11 cellular contexts compared by ENCODE assay signal in the genomic region with DNA sequence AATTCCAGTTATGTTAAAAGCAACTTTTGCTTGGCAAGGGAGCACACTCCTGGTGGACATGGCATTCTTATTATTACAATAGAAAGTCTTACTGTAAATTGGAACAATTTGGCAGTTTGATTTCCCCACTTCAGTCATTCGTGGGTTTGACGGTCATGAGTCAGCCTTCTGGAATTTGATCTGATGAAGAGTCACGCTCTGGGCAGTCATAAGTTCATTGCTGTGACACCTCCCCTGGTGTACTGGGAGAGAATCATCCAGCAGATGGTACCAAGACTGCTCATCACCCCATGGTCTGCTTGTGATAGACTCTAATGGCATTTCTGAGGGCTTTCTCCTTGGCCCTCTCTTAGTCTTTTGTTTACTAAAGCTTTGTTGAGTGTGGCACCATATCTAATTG. TPM values are rescaled to one million over a fixed set of nuclear protein-coding genes. Genes with fewer than 3 reads are reported as not detected.
DNase-seq lines count a peak whose midpoint lies in the region; ATAC-seq, FAIRE-seq and TF ChIP-seq lines count a peak whose summit lies in the region.
"Had no signal": no experiment of that assay in that cellular context is flagged by ENCODE, and none has a peak within 500 bp of the region (broad histone marks: within the 10 kb centered on the region; RNA-seq: fewer than 3 reads in every experiment).

No MANE protein-coding gene starts in this region.

- peak; percentile 94 for FAIRE-seq in HTR-8/SVneo (lab: Jason Lieb, UNC)

- no peak overlapping the region for H2BK5ac ChIP-seq in mesenchymal stem cell (ENCODE audit: low read depth, low read length, poor library complexity, severe bottlenecking)

- no peak overlapping the region for H3K14ac ChIP-seq in mesenchymal stem cell (ENCODE audit: low read length in 2 of 2)

- no peak overlapping the region for H2AFZ ChIP-seq in mesenchymal stem cell (ENCODE audit: low read depth, low read length)

- no peak overlapping the region for H2BK120ac ChIP-seq in mesenchymal stem cell (ENCODE audit: low read depth, low read length)

- H3K23ac ChIP-seq in mesenchymal stem cell (ENCODE audit: low read length in 2 of 2) = no peak overlapping the region

- no peak overlapping the region for H4K91ac ChIP-seq in mesenchymal stem cell (ENCODE audit: low read length)

- WGBS in mesenchymal stem cell = 36% methylated on average over 3 of the region's 3 CpGs
- 86 to 90% methylated on average over 3 of the region's 3 CpGs for WGBS in thyroid gland, 2 donors

- H3K18ac ChIP-seq in mesenchymal stem cell (ENCODE audit: low read depth in 1 of 2, low read length in 2 of 2) = no peak overlapping the region

- no peak overlapping the region for H3K9ac ChIP-seq in mesenchymal stem cell (ENCODE audit: low read length)

- H3K36me3 ChIP-seq in mesenchymal stem cell (ENCODE audit: control insufficient read depth in 1 of 2, insufficient read depth in 2 of 2, low read depth in 1 of 2, low read length in 2 of 2) (no peaks in the 10 kb centered on the region), thyroid gland (no peaks in the 10 kb centered on the region)

- no peak overlapping the region for H2AK5ac ChIP-seq in mesenchymal stem cell (ENCODE audit: low read length, severe bottlenecking)

- H3K4me2 ChIP-seq in mesenchymal stem cell (ENCODE audit: low read length, poor library complexity, severe bottlenecking) = no peak overlapping the region

- H3K79me1 ChIP-seq in mesenchymal stem cell (replicated peaks; ENCODE audit: low read length, poor library complexity, severe bottlenecking) = no peaks in the 10 kb centered on the region

- H3K27me3 ChIP-seq in mesenchymal stem cell (ENCODE audit: control insufficient read depth in 1 of 2, insufficient read depth in 1 of 2, low read length in 2 of 2) (no peaks in the 10 kb centered on the region), thyroid gland (no peaks in the 10 kb centered on the region)

- H3K4me1 ChIP-seq in mesenchymal stem cell (ENCODE audit: control insufficient read depth, insufficient read depth, low read depth, low read length) (no peaks in the 10 kb centered on the region), thyroid gland (no peaks in the 10 kb centered on the region)

- TF ChIP-seq CTCF in thyroid gland (IDR thresholded peaks at IDR 0.05) = no peak

- DNase-seq in Daoy (ENCODE audit: low read depth) = peak; percentile 87
- peak; percentile 87 for DNase-seq in HTR-8/SVneo (ENCODE audit: insufficient read length, low spot score)
- DNase-seq in amniotic epithelial cell (ENCODE audit: low read depth) = peak; percentile 47
- DNase-seq in mesenchymal stem cell = peak; percentile 18
- no peak for DNase-seq in NCI-H2081 treated with DMSO at 0.1 percent for 48 hours (lab: John Stamatoyannopoulos, UW)
- DNase-seq in thyroid gland = no peak
- DNase-seq: cortex of kidney, NCI-H1105 treated with DMSO at 0.1 percent for 48 hours had no signal

- ATAC-seq in HG03565 (IDR thresholded peaks at IDR 0.05; ENCODE audit: unreplicated experiment) (no peak), GM21423 (IDR thresholded peaks at IDR 0.05; ENCODE audit: unreplicated experiment) (no peak)

- H2BK12ac ChIP-seq in mesenchymal stem cell (ENCODE audit: low read length in 2 of 2) = no peak overlapping the region

- no peak overlapping the region for H2BK15ac ChIP-seq in mesenchymal stem cell (ENCODE audit: low read depth, poor library complexity, severe bottlenecking)

- no peaks in the 10 kb centered on the region for H3K9me3 ChIP-seq in mesenchymal stem cell (ENCODE audit: control insufficient read depth, low read length)
- no peaks in the 10 kb centered on the region for H3K9me3 ChIP-seq in thyroid gland

- no peak overlapping the region for H4K8ac ChIP-seq in mesenchymal stem cell (ENCODE audit: low read length)

- H3K4ac ChIP-seq in mesenchymal stem cell (ENCODE audit: low read depth in 1 of 2, low read length in 2 of 2) = no peak overlapping the region

- intact Hi-C loops in thyroid gland (cut with DNase I) = no loop called here

- TF ChIP-seq POLR2A in thyroid gland (IDR thresholded peaks at IDR 0.05) = no peak

- H3K4me3 ChIP-seq in mesenchymal stem cell (ENCODE audit: insufficient read depth in 1 of 2, low read depth in 1 of 2, low read length in 2 of 2) (no peak overlapping the region), thyroid gland (replicated peaks in 1 of 3) (no peak overlapping the region)

- H3K27ac ChIP-seq in mesenchymal stem cell (ENCODE audit: low read length, poor library complexity, severe bottlenecking) (no peak overlapping the region), thyroid gland (no peak overlapping the region)

RNA-seq across cellular contexts. Expression of a gene that starts 53.8 kb away (rescaled TPM):
- total RNA-seq in Daoy (2014; rRNA removed; shearing (Covaris generic)) = not detected in 2 replicates
- not detected for polyA plus RNA-seq in mesenchymal stem cell (2013, experiment 1 of 2)
- polyA plus RNA-seq in mesenchymal stem cell (2013, experiment 2 of 2) = not detected
- total RNA-seq in thyroid gland = not detected
- total RNA-seq: mononuclear cell had no signal

Comparison
In these comparisons a context has a peak if more than half of its experiments do, and no peak if none do; other contexts are left out.
1. DNase-seq: peak in Daoy (single experiment), HTR-8/SVneo (single experiment), amniotic epithelial cell (single experiment) and mesenchymal stem cell (single experiment); none in NCI-H2081 treated with DMSO at 0.1 percent for 48 hours (single experiment) and thyroid gland (0 of 2).